Comparison of ENCODE assay signal across 11 cellular contexts in the genomic region with DNA sequence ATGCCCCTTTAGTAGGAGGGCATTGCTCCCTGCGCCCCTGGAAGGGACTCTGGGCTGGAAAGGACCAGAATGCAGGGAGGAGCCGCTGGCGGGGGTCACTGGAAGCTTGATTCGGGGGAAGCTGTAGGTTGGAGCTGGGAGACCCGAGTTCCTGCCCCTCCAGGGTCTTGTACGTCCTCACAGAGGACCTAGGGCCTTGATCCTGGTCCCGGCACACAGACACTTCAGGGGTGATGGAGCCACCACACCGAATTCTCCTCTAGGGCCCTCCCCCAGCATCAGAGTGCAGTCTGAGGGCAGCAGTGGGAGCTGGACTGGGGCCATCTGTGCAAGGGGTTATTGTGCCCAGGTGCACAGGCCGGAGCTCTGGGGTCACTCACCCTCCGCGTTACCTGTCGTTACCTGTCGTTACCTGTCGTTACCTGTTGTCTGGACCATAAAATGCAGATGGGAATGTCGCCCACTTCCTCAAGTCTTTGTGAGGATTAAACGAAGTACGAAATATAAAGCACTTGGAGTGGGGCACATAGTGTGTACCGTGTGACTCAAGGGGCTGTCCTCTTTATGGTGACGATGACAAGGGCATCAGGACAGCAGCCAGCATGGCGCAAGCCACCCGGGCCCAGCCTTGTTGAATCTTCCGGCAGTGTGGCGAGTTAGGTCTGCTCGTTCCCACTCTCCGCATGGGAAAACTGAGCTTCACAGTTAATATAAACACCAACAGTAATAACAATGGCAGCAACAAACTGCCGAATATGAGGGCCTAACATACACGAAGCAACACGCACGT. TPM values are rescaled to one million over a fixed set of nuclear protein-coding genes. Genes with fewer than 3 reads are reported as not detected.
A peak's percentile ranks its signal among the peaks of the same experiment; 100 is the strongest.
DNase-seq lines count a peak whose midpoint lies in the region; ATAC-seq, FAIRE-seq and TF ChIP-seq lines count a peak whose summit lies in the region.
"Had no signal": no experiment of that assay in that cellular context is flagged by ENCODE, and none has a peak within 500 bp of the region (broad histone marks: within the 10 kb centered on the region; RNA-seq: fewer than 3 reads in every experiment).

No MANE protein-coding gene starts in this region.

- peaks cover 17 to 56% (median 41%) of the 10 kb centered on the region in 4 donors for H3K4me1 Mint-ChIP-seq in CD4-positive, alpha-beta memory T cell
- peaks cover 23% of the 10 kb centered on the region for H3K4me1 Mint-ChIP-seq in activated T-helper 2 cell treated with anti-CD3 and anti-CD28 coated beads, Interferon-gamma antibody, Interleukin-2, Interleukin-4, amounts not matched to agents 10 μg/mL and 5 μg/mL and 100 μg/mL, durations not matched to agents 14 hours and 24 hours and 36 hours (ENCODE audit: low read depth)
- peaks cover 21 to 69% (median 56%) of the 10 kb centered on the region in 7 donors for H3K4me1 Mint-ChIP-seq in naive thymus-derived CD4-positive, alpha-beta T cell

- POLR2A ChIA-PET in CD4-positive, alpha-beta memory T cell (lab: Charles Lee; ENCODE audit: partially characterized antibody), result no interaction called here
- POLR2A ChIA-PET in naive thymus-derived CD4-positive, alpha-beta T cell (lab: Charles Lee), result no interaction called here

- intact Hi-C loops in CD4-positive, alpha-beta memory T cell (cut with micrococcal nuclease), result no loop called here
- intact Hi-C loops in activated T-helper 2 cell treated with anti-CD3 and anti-CD28 coated beads, Interferon-gamma antibody, Interleukin-2, Interleukin-4, amounts not matched to agents 10 μg/mL and 5 μg/mL and 100 μg/mL, durations not matched to agents 14 hours and 24 hours and 36 hours (cut with micrococcal nuclease), result no loop called here
- intact Hi-C loops in psoas muscle (cut with DNase I), result no loop called here
- intact Hi-C loops in naive thymus-derived CD4-positive, alpha-beta T cell (cut with micrococcal nuclease), result no loop called here

- peaks cover 16% of the 10 kb centered on the region for H3K9me1 ChIP-seq in keratinocyte (ENCODE audit: control insufficient read depth, extremely low read depth, insufficient read depth, low read length)

- peak overlapping the region in 4 of 7 donors; percentile 13 to 85 (median 40) for H3K27ac Mint-ChIP-seq in CD4-positive, alpha-beta memory T cell
- H3K27ac Mint-ChIP-seq in activated T-helper 2 cell treated with anti-CD3 and anti-CD28 coated beads, Interferon-gamma antibody, Interleukin-2, Interleukin-4, amounts not matched to agents 10 μg/mL and 5 μg/mL and 100 μg/mL, durations not matched to agents 14 hours and 24 hours and 36 hours, result peak overlapping the region; percentile 12
- peak overlapping the region in 3 of 9 donors; percentile 46 to 68 (median 64) for H3K27ac Mint-ChIP-seq in naive thymus-derived CD4-positive, alpha-beta T cell

- no peaks in the 10 kb centered on the region for H3K27me3 ChIP-seq in CD4-positive, alpha-beta memory T cell (ENCODE audit: insufficient read depth, low read length)
- H3K27me3 ChIP-seq in keratinocyte (ENCODE audit: control insufficient read depth, extremely low read depth, insufficient read depth, low read length) (no peaks in the 10 kb centered on the region), psoas muscle (ENCODE audit: insufficient read depth in 3 of 3, low read length in 2 of 3) (no peaks in the 10 kb centered on the region)
- H3K27me3 ChIP-seq in naive thymus-derived CD4-positive, alpha-beta T cell (ENCODE audit: control insufficient read depth in 2 of 2, insufficient read depth in 2 of 2, low read length in 2 of 2), result no peaks in the 10 kb centered on the region

- dilution Hi-C loops in keratinocyte (cut with MboI; ENCODE audit: extremely low pct_ligation_motif_present, low sequenced_read_pairs), result no loop called here

- no peaks in the 10 kb centered on the region for H3K9me3 Mint-ChIP-seq in CD4-positive, alpha-beta memory T cell
- no peaks in the 10 kb centered on the region for H3K9me3 Mint-ChIP-seq in activated T-helper 2 cell treated with anti-CD3 and anti-CD28 coated beads, Interferon-gamma antibody, Interleukin-2, Interleukin-4, amounts not matched to agents 10 μg/mL and 5 μg/mL and 100 μg/mL, durations not matched to agents 14 hours and 24 hours and 36 hours
- H3K9me3 Mint-ChIP-seq in naive thymus-derived CD4-positive, alpha-beta T cell, result no peaks in the 10 kb centered on the region
- H3K9me3 Mint-ChIP-seq: activated naive CD8-positive, alpha-beta T cell treated with anti-CD3 and anti-CD28 coated beads, Interleukin-2, amount 10 ng/mL, durations not matched to agents 7 days and 5 days had no signal

- peaks cover 14% of the 10 kb centered on the region for H3K4me1 ChIP-seq in CD4-positive, alpha-beta memory T cell (ENCODE audit: insufficient read depth, low read length)
- H3K4me1 ChIP-seq in keratinocyte (ENCODE audit: control insufficient read depth, extremely low read depth, insufficient read depth, low read length), result peaks cover 28% of the 10 kb centered on the region
- H3K4me1 ChIP-seq in psoas muscle, result peaks cover 4% of the 10 kb centered on the region
- peaks cover 0 to 3% of the 10 kb centered on the region in 2 donors for H3K4me1 ChIP-seq in naive thymus-derived CD4-positive, alpha-beta T cell (ENCODE audit: control insufficient read depth in 2 of 2, insufficient read depth in 2 of 2, low read length in 2 of 2)

- ATAC-seq in psoas muscle (no peak), GM19324 (IDR thresholded peaks at IDR 0.05; ENCODE audit: low FRiP score, unreplicated experiment) (no peak), GM19397 (IDR thresholded peaks at IDR 0.05; ENCODE audit: unreplicated experiment) (no peak)
- ATAC-seq in naive thymus-derived CD4-positive, alpha-beta T cell, result no peak
- ATAC-seq: GM12878 had no signal

- no peak overlapping the region for H3K4me3 Mint-ChIP-seq in CD4-positive, alpha-beta memory T cell
- no peak overlapping the region for H3K4me3 Mint-ChIP-seq in activated T-helper 2 cell treated with anti-CD3 and anti-CD28 coated beads, Interferon-gamma antibody, Interleukin-2, Interleukin-4, amounts not matched to agents 10 μg/mL and 5 μg/mL and 100 μg/mL, durations not matched to agents 14 hours and 24 hours and 36 hours (ENCODE audit: low read depth)
- H3K4me3 Mint-ChIP-seq in naive thymus-derived CD4-positive, alpha-beta T cell, result no peak overlapping the region
- H3K4me3 Mint-ChIP-seq: activated naive CD8-positive, alpha-beta T cell treated with anti-CD3 and anti-CD28 coated beads, Interleukin-2, amount 10 ng/mL, durations not matched to agents 7 days and 5 days had no signal

- no peak for DNase-seq in CD4-positive, alpha-beta memory T cell
- no peak for DNase-seq in activated T-helper 2 cell treated with anti-CD3 and anti-CD28 coated beads, Interferon-gamma antibody, Interleukin-2, Interleukin-4, amounts not matched to agents 10 μg/mL and 5 μg/mL and 100 μg/mL, durations not matched to agents 14 hours and 24 hours and 36 hours (ENCODE audit: low spot score)
- DNase-seq in keratinocyte (ENCODE audit: low read depth, low spot score), result no peak
- DNase-seq in psoas muscle, result peak in 1 of 2 donors; percentile 43
- no peak for DNase-seq in naive thymus-derived CD4-positive, alpha-beta T cell
- DNase-seq in SHP77 (lab: John Stamatoyannopoulos, UW), result no peak
- DNase-seq: activated naive CD8-positive, alpha-beta T cell treated with anti-CD3 and anti-CD28 coated beads, Interleukin-2, amount 10 ng/mL, durations not matched to agents 7 days and 5 days had no signal

- peaks cover 5% of the 10 kb centered on the region for H4K20me1 ChIP-seq in keratinocyte (ENCODE audit: control insufficient read depth, extremely low read depth, insufficient read depth, low read length)

- no peak overlapping the region for H3K27ac ChIP-seq in CD4-positive, alpha-beta memory T cell (ENCODE audit: low read depth, low read length)
- H3K27ac ChIP-seq in keratinocyte (ENCODE audit: control insufficient read depth, insufficient read depth, low read length), result peak overlapping the region; percentile 95
- peak overlapping the region; percentile 6 for H3K27ac ChIP-seq in psoas muscle
- no peak overlapping the region for H3K27ac ChIP-seq in naive thymus-derived CD4-positive, alpha-beta T cell (ENCODE audit: low read depth, low read length)
- H3K27ac ChIP-seq: KMS-11 had no signal

- no peaks in the 10 kb centered on the region for H3K27me3 Mint-ChIP-seq in CD4-positive, alpha-beta memory T cell
- no peaks in the 10 kb centered on the region for H3K27me3 Mint-ChIP-seq in activated T-helper 2 cell treated with anti-CD3 and anti-CD28 coated beads, Interferon-gamma antibody, Interleukin-2, Interleukin-4, amounts not matched to agents 10 μg/mL and 5 μg/mL and 100 μg/mL, durations not matched to agents 14 hours and 24 hours and 36 hours (ENCODE audit: low read depth)
- no peaks in the 10 kb centered on the region for H3K27me3 Mint-ChIP-seq in naive thymus-derived CD4-positive, alpha-beta T cell
- H3K27me3 Mint-ChIP-seq: activated naive CD8-positive, alpha-beta T cell treated with anti-CD3 and anti-CD28 coated beads, Interleukin-2, amount 10 ng/mL, durations not matched to agents 7 days and 5 days had no signal

- TF ChIP-seq CTCF in keratinocyte (optimal IDR thresholded peaks at IDR 0.05 in 1 of 3, IDR thresholded peaks at IDR 0.05 in 1 of 3, conservative IDR thresholded peaks at IDR 0.05 in 1 of 3; ENCODE audit: extremely low read depth in 1 of 3, insufficient read depth in 2 of 3, low read length in 3 of 3) (no peak), psoas muscle (IDR thresholded peaks at IDR 0.05) (no peak)

- peak; percentile 34 for FAIRE-seq in keratinocyte (lab: Jason Lieb, UNC)
- FAIRE-seq: GM12878 had no signal

- H2AFZ ChIP-seq in keratinocyte (ENCODE audit: control insufficient read depth, low read length), result no peak overlapping the region

- H3K36me3 ChIP-seq in CD4-positive, alpha-beta memory T cell (ENCODE audit: insufficient read depth, low read length), result no peaks in the 10 kb centered on the region
- peaks cover 4 to 20% of the 10 kb centered on the region in 2 experiments for H3K36me3 ChIP-seq in keratinocyte (ENCODE audit: control insufficient read depth in 2 of 2, extremely low read depth in 1 of 2, insufficient read depth in 2 of 2, low read length in 2 of 2)
- no peaks in the 10 kb centered on the region for H3K36me3 ChIP-seq in psoas muscle (ENCODE audit: insufficient read depth in 1 of 2, low read depth in 1 of 2)
- H3K36me3 ChIP-seq in naive thymus-derived CD4-positive, alpha-beta T cell (ENCODE audit: control insufficient read depth in 2 of 3, insufficient read depth in 3 of 3, low read length in 3 of 3), result no peaks in the 10 kb centered on the region

- peak overlapping the region; percentile 77 for H3K9ac ChIP-seq in keratinocyte (ENCODE audit: control insufficient read depth, extremely low read depth, insufficient read depth, low read length)
- H3K9ac ChIP-seq: KMS-11 had no signal

- peaks cover 92% of the 10 kb centered on the region for H3K79me2 ChIP-seq in keratinocyte (ENCODE audit: control insufficient read depth, insufficient read depth, low read length)

- WGBS in psoas muscle, 3 donors, result 86 to 87% (median 87%) methylated on average over 29 of the region's 29 CpGs

- no peak overlapping the region for H3K4me3 ChIP-seq in CD4-positive, alpha-beta memory T cell (ENCODE audit: low read length in 2 of 2)
- H3K4me3 ChIP-seq in keratinocyte (ENCODE audit: control insufficient read depth in 2 of 3, extremely low read depth in 1 of 3, insufficient read depth in 2 of 3, low read depth in 1 of 3, low read length in 3 of 3) (no peak overlapping the region), psoas muscle (no peak overlapping the region)
- no peak overlapping the region for H3K4me3 ChIP-seq in naive thymus-derived CD4-positive, alpha-beta T cell (ENCODE audit: low read length)
- H3K4me3 ChIP-seq: GM12878 had no signal

- no peaks in the 10 kb centered on the region for H3K9me3 ChIP-seq in CD4-positive, alpha-beta memory T cell (ENCODE audit: control insufficient read depth in 1 of 2, low read length in 2 of 2)
- no peaks in the 10 kb centered on the region for H3K9me3 ChIP-seq in keratinocyte (ENCODE audit: control insufficient read depth, low read depth, low read length)
- H3K9me3 ChIP-seq in psoas muscle, result no peaks in the 10 kb centered on the region
- H3K9me3 ChIP-seq in naive thymus-derived CD4-positive, alpha-beta T cell (ENCODE audit: control insufficient read depth in 2 of 3, low read length in 3 of 3), result no peaks in the 10 kb centered on the region

- peaks cover 0 to 5% of the 10 kb centered on the region in 2 donors for H3K36me3 Mint-ChIP-seq in CD4-positive, alpha-beta memory T cell
- peaks cover 3% of the 10 kb centered on the region for H3K36me3 Mint-ChIP-seq in activated T-helper 2 cell treated with anti-CD3 and anti-CD28 coated beads, Interferon-gamma antibody, Interleukin-2, Interleukin-4, amounts not matched to agents 10 μg/mL and 5 μg/mL and 100 μg/mL, durations not matched to agents 14 hours and 24 hours and 36 hours (ENCODE audit: low read depth)
- peaks cover 0 to 10% (median 0%) of the 10 kb centered on the region in 5 donors for H3K36me3 Mint-ChIP-seq in naive thymus-derived CD4-positive, alpha-beta T cell

- CTCF ChIA-PET in CD4-positive, alpha-beta memory T cell (lab: Charles Lee; ENCODE audit: partially characterized antibody), result interaction anchor here (0.5 kb wide), 1 partner anchor 14 kb away, joined by 3 read pairs; no protein-coding TSS in a partner anchor
- CTCF ChIA-PET in naive thymus-derived CD4-positive, alpha-beta T cell (lab: Charles Lee), result no interaction called here

- peak overlapping the region; percentile 65 for H3K4me2 ChIP-seq in keratinocyte (ENCODE audit: control insufficient read depth, extremely low read depth, insufficient read depth, low read depth, low read length)
- H3K4me2 ChIP-seq: KMS-11 had no signal

RNA-seq across cellular contexts. Expression of gene CMIP, which starts 48.6 kb away (rescaled TPM):
- 10 to 100 TPM; 33.2 to 36.4 TPM for total RNA-seq in CD4-positive, alpha-beta memory T cell
- polyA plus RNA-seq in CD4-positive, alpha-beta memory T cell, result under 1 TPM in 1 of 2 donors, not detected in 1; 0.84 TPM
- total RNA-seq in activated T-helper 2 cell treated with anti-CD3 and anti-CD28 coated beads, Interferon-gamma antibody, Interleukin-2, Interleukin-4, amounts not matched to agents 10 μg/mL and 5 μg/mL and 100 μg/mL, durations not matched to agents 14 hours and 24 hours and 36 hours, result 68.0 and 76.9 TPM in 2 replicates
- polyA plus RNA-seq in keratinocyte, result 4.6 to 18.7 TPM (median 5.0 TPM) in 3 replicates
- 20.1 TPM for polyA plus RNA-seq in keratinocyte (2011; ENCODE audit: low read depth)
- 12.3 and 20.2 TPM in 2 replicates for polyA plus RNA-seq in keratinocyte (2011; cell fraction: cytosol; rRNA removed)
- 27.0 and 37.4 TPM in 2 replicates for polyA plus RNA-seq in keratinocyte (2011; cell fraction: nucleus; rRNA removed)
- polyA plus RNA-seq in keratinocyte (2012; ENCODE audit: low replicate concordance), result 41.8 and 43.5 TPM in 2 replicates
- polyA minus RNA-seq in keratinocyte, result 22.9 to 114 TPM (median 29.7 TPM) in 3 replicates
- polyA minus RNA-seq in keratinocyte (2011; cell fraction: cytosol; rRNA and poly(A)+ RNA removed), result 28.2 TPM
- 33.2 and 59.6 TPM in 2 replicates for polyA minus RNA-seq in keratinocyte (2011; cell fraction: nucleus; rRNA and poly(A)+ RNA removed)
- 1 to 10 TPM; 4.1 to 8.9 (median 7.8) TPM for total RNA-seq in psoas muscle
- 1 to 10 TPM; 1.4 to 3.3 (median 2.5) TPM for polyA plus RNA-seq in psoas muscle
- 10 to 100 TPM; 28.9 to 75.4 (median 38.2) TPM for total RNA-seq in naive thymus-derived CD4-positive, alpha-beta T cell
- polyA plus RNA-seq in naive thymus-derived CD4-positive, alpha-beta T cell, result under 1 TPM; 0.66 to 0.92 TPM

Comparison
In these comparisons a context has a peak if more than half of its experiments do, and no peak if none do; other contexts are left out.
1. H3K27ac ChIP-seq: peak in keratinocyte (single experiment) and psoas muscle (single experiment); none in CD4-positive, alpha-beta memory T cell (single experiment) and naive thymus-derived CD4-positive, alpha-beta T cell (single experiment).